In the genomic region with DNA sequence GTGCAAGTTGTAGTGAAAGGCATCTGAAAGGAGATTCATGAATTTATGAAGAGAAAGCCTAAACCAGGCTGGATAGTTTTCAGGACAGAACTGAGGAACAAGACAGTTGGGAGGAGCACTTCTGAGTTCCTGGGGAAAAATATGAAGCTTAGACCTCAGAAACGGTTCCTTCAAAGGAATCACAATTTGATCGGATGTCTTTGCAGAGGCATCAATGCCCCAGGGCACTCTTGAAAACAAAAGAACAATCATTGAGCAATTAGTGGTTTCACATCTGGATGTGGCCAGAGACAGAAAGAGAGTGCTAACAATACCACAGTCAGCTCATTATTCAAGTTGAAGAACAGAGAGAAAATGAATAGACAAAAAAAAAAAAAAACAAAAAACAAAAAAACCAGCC, we compare ENCODE assay signal across 1 cellular context.
TF ChIP-seq lines count a peak whose summit lies in the region.

No MANE protein-coding gene starts in this region.

TF ChIP-seq in GM23338, 12 proteins besides CTCF, POLR2A, EP300 and RAD21 (continued from another document):
- TF ChIP-seq, protein P1, sequence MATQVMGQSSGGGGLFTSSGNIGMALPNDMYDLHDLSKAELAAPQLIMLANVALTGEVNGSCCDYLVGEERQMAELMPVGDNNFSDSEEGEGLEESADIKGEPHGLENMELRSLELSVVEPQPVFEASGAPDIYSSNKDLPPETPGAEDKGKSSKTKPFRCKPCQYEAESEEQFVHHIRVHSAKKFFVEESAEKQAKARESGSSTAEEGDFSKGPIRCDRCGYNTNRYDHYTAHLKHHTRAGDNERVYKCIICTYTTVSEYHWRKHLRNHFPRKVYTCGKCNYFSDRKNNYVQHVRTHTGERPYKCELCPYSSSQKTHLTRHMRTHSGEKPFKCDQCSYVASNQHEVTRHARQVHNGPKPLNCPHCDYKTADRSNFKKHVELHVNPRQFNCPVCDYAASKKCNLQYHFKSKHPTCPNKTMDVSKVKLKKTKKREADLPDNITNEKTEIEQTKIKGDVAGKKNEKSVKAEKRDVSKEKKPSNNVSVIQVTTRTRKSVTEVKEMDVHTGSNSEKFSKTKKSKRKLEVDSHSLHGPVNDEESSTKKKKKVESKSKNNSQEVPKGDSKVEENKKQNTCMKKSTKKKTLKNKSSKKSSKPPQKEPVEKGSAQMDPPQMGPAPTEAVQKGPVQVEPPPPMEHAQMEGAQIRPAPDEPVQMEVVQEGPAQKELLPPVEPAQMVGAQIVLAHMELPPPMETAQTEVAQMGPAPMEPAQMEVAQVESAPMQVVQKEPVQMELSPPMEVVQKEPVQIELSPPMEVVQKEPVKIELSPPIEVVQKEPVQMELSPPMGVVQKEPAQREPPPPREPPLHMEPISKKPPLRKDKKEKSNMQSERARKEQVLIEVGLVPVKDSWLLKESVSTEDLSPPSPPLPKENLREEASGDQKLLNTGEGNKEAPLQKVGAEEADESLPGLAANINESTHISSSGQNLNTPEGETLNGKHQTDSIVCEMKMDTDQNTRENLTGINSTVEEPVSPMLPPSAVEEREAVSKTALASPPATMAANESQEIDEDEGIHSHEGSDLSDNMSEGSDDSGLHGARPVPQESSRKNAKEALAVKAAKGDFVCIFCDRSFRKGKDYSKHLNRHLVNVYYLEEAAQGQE (IDR thresholded peaks at IDR 0.05; ENCODE audit: unreplicated experiment) = no peak
- TF ChIP-seq ZNF462 (CRISPR knock-in tag; IDR thresholded peaks at IDR 0.05) (no peak), EZH2phosphoT487 (IDR thresholded peaks at IDR 0.05; ENCODE audit: unreplicated experiment) (no peak), CREB1 (CRISPR knock-in tag; IDR thresholded peaks at IDR 0.05; ENCODE audit: low read depth) (no peak), EZH2 (IDR thresholded peaks at IDR 0.05; ENCODE audit: low read depth, unreplicated experiment) (no peak)
- TF ChIP-seq, protein P2, sequence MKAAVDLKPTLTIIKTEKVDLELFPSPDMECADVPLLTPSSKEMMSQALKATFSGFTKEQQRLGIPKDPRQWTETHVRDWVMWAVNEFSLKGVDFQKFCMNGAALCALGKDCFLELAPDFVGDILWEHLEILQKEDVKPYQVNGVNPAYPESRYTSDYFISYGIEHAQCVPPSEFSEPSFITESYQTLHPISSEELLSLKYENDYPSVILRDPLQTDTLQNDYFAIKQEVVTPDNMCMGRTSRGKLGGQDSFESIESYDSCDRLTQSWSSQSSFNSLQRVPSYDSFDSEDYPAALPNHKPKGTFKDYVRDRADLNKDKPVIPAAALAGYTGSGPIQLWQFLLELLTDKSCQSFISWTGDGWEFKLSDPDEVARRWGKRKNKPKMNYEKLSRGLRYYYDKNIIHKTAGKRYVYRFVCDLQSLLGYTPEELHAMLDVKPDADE (IDR thresholded peaks at IDR 0.05) = no peak
TF ChIP-seq in GM23338: peak in this region for 0.
